ENCODE assay signal across 1 cellular context in the genomic region with DNA sequence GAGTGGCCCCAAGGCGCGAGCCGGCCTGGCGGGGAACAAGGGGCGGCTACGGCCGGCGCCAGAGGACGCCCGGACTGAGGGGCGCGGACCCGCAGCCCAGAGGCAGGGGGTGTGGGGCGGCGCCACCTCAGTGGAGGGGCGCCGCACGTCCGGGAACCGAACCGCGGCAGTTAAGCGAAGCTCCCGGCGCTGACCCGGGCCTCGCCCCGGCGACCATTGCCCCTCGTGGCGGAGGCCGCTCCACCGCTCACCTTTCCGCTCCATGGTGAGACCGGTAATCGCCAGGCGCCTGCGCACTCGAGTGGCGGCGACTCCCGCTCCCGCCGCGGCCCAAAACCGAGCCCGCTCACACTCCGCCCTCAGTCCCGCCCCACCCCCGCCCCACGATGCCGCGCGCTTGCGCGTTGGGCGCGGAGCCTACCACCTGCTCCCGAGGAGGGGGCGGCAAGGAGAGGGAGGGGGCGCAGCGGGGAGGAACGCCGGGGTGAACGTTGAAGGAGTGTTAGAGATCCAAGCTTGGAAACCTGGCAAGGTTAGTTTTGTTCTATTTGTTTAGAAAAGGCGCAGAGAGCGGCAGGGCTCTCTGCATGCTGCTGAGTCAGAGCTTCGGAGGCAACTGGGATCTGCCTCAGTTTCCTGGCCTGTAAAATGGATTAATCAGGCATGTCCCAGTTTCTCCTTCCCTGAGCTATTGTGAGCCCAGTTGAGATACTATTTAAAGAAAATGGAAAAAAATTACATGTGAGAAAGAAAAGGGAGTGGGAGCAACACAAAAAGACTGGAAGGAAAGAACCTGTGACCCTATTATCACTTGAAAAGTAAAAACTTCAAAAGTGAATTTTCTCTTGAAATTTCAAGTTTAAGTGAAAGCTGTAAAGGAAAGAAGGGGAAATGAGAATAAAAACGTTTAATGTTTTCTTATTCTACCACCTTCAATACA.
TF ChIP-seq lines count a peak whose summit lies in the region.

TSS of gene SRPK1 (minus strand) at position 306 of the 940 bp plus-strand sequence. CDS start at position 264, 42 bp downstream.

TF ChIP-seq in HepG2, 621 proteins besides CTCF, POLR2A, EP300 and RAD21 (continued from another document and continues in another):
- TF ChIP-seq ZNF33A (CRISPR knock-in tag; IDR thresholded peaks at IDR 0.05; ENCODE audit: borderline replicate concordance) (no peak), ZNF740 (CRISPR knock-in tag; IDR thresholded peaks at IDR 0.05) (peak; percentile 41; the same call in 1 of the 2 replicates), ZNF629 (CRISPR knock-in tag; conservative IDR thresholded peaks at IDR 0.05) (peak; percentile 99), ATF7 (IDR thresholded peaks at IDR 0.05) (no peak), ATF7 (CRISPR knock-in tag; IDR thresholded peaks at IDR 0.05) (0 out of 2 replicates have a peak, but pooled peaks have one; percentile 57), HNF4A (CRISPR knock-in tag; IDR thresholded peaks at IDR 0.05) (peak; percentile 12; the same call in 1 of the 2 replicates), ZNF7 (CRISPR knock-in tag; IDR thresholded peaks at IDR 0.05) (no peak), ZKSCAN8 (CRISPR knock-in tag; IDR thresholded peaks at IDR 0.05; ENCODE audit: borderline replicate concordance) (peak; percentile 94), ZNF616 (CRISPR knock-in tag; IDR thresholded peaks at IDR 0.05; ENCODE audit: low read depth) (0 out of 2 replicates have a peak, but pooled peaks have one; percentile 67), ZNF34 (CRISPR knock-in tag; IDR thresholded peaks at IDR 0.05; ENCODE audit: borderline replicate concordance) (no peak), ZFY (CRISPR knock-in tag; IDR thresholded peaks at IDR 0.05) (peak; percentile 92), ZFP1 (CRISPR knock-in tag; IDR thresholded peaks at IDR 0.05) (no peak), ZNF20 (CRISPR knock-in tag; IDR thresholded peaks at IDR 0.05) (peak; percentile 86), ZNF543 (CRISPR knock-in tag; IDR thresholded peaks at IDR 0.05) (peak; percentile 94), MAFK (conservative IDR thresholded peaks at IDR 0.05 in 1 of 2, IDR thresholded peaks at IDR 0.05 in 1 of 2; ENCODE audit: low read length in 2 of 2) (peak; percentile 20 to 48), CCAR2 (optimal IDR thresholded peaks at IDR 0.05; ENCODE audit: low read depth, low read length) (no peak), NFATC3 (CRISPR knock-in tag; IDR thresholded peaks at IDR 0.05) (no peak), ZNF816 (CRISPR knock-in tag; IDR thresholded peaks at IDR 0.05; ENCODE audit: borderline replicate concordance) (peak; percentile 33; the same call in 1 of the 2 replicates), PHF8 (CRISPR knock-in tag; IDR thresholded peaks at IDR 0.05) (peak; percentile 81), DPF2 (CRISPR knock-in tag; IDR thresholded peaks at IDR 0.05; ENCODE audit: borderline replicate concordance, low read depth) (no peak), ZFP36 (IDR thresholded peaks at IDR 0.05; ENCODE audit: borderline replicate concordance, low read depth, low read length, partially characterized antibody) (no peak), FOXP4 (CRISPR knock-in tag; IDR thresholded peaks at IDR 0.05) (peak; percentile 34; the same call in 1 of the 2 replicates), ARNT2 (CRISPR knock-in tag; IDR thresholded peaks at IDR 0.05; ENCODE audit: low read depth) (peak; percentile 90), CBX1 (IDR thresholded peaks at IDR 0.05; ENCODE audit: low read depth) (peak; percentile 84), ZSCAN25 (CRISPR knock-in tag; IDR thresholded peaks at IDR 0.05) (no peak), PHF5A (CRISPR knock-in tag; IDR thresholded peaks at IDR 0.05; ENCODE audit: low read depth, unreplicated experiment) (peak; percentile 68), HOXD1 (CRISPR knock-in tag; IDR thresholded peaks at IDR 0.05) (peak; percentile 72; the same call in 1 of the 2 replicates), ZNF558 (CRISPR knock-in tag; IDR thresholded peaks at IDR 0.05; ENCODE audit: borderline replicate concordance) (peak; percentile 59; the same call in 1 of the 2 replicates), KMT2A (CRISPR knock-in tag; IDR thresholded peaks at IDR 0.05) (peak; percentile 84), NRL (CRISPR knock-in tag; IDR thresholded peaks at IDR 0.05; ENCODE audit: borderline replicate concordance) (peak; percentile 21; the same call in 1 of the 2 replicates), ZNF75D (CRISPR knock-in tag; IDR thresholded peaks at IDR 0.05; ENCODE audit: borderline replicate concordance) (no peak), HDAC1 (CRISPR knock-in tag; IDR thresholded peaks at IDR 0.05) (peak; percentile 79), NKX3-1 (CRISPR knock-in tag; IDR thresholded peaks at IDR 0.05) (peak; percentile 87), ZNF749 (CRISPR knock-in tag; IDR thresholded peaks at IDR 0.05; ENCODE audit: borderline replicate concordance) (peak; percentile 94), ZNF766 (CRISPR knock-in tag; IDR thresholded peaks at IDR 0.05; ENCODE audit: borderline replicate concordance) (peak; percentile 84; the same call in 1 of the 2 replicates), ISX (CRISPR knock-in tag; conservative IDR thresholded peaks at IDR 0.05) (peak; percentile 85; the same call in 1 of the 2 replicates), MIER3 (CRISPR knock-in tag; IDR thresholded peaks at IDR 0.05; ENCODE audit: borderline replicate concordance) (no peak; the same call in 1 of the 2 replicates), ZNF441 (CRISPR knock-in tag; IDR thresholded peaks at IDR 0.05; ENCODE audit: borderline replicate concordance) (peak; percentile 90), SNAPC4 (CRISPR knock-in tag; IDR thresholded peaks at IDR 0.05) (peak; percentile 76; the same call in 1 of the 2 replicates), ZNF234 (CRISPR knock-in tag; conservative IDR thresholded peaks at IDR 0.05) (peak; percentile 82; the same call in 1 of the 2 replicates)
- TF ChIP-seq, protein P1, sequence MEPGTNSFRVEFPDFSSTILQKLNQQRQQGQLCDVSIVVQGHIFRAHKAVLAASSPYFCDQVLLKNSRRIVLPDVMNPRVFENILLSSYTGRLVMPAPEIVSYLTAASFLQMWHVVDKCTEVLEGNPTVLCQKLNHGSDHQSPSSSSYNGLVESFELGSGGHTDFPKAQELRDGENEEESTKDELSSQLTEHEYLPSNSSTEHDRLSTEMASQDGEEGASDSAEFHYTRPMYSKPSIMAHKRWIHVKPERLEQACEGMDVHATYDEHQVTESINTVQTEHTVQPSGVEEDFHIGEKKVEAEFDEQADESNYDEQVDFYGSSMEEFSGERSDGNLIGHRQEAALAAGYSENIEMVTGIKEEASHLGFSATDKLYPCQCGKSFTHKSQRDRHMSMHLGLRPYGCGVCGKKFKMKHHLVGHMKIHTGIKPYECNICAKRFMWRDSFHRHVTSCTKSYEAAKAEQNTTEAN (CRISPR knock-in tag; conservative IDR thresholded peaks at IDR 0.05) = peak; percentile 90
- TF ChIP-seq, protein P2, sequence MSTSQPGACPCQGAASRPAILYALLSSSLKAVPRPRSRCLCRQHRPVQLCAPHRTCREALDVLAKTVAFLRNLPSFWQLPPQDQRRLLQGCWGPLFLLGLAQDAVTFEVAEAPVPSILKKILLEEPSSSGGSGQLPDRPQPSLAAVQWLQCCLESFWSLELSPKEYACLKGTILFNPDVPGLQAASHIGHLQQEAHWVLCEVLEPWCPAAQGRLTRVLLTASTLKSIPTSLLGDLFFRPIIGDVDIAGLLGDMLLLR (CRISPR knock-in tag; IDR thresholded peaks at IDR 0.05) = peak; percentile 81; the same call in 1 of the 2 replicates
- TF ChIP-seq, protein P3, sequence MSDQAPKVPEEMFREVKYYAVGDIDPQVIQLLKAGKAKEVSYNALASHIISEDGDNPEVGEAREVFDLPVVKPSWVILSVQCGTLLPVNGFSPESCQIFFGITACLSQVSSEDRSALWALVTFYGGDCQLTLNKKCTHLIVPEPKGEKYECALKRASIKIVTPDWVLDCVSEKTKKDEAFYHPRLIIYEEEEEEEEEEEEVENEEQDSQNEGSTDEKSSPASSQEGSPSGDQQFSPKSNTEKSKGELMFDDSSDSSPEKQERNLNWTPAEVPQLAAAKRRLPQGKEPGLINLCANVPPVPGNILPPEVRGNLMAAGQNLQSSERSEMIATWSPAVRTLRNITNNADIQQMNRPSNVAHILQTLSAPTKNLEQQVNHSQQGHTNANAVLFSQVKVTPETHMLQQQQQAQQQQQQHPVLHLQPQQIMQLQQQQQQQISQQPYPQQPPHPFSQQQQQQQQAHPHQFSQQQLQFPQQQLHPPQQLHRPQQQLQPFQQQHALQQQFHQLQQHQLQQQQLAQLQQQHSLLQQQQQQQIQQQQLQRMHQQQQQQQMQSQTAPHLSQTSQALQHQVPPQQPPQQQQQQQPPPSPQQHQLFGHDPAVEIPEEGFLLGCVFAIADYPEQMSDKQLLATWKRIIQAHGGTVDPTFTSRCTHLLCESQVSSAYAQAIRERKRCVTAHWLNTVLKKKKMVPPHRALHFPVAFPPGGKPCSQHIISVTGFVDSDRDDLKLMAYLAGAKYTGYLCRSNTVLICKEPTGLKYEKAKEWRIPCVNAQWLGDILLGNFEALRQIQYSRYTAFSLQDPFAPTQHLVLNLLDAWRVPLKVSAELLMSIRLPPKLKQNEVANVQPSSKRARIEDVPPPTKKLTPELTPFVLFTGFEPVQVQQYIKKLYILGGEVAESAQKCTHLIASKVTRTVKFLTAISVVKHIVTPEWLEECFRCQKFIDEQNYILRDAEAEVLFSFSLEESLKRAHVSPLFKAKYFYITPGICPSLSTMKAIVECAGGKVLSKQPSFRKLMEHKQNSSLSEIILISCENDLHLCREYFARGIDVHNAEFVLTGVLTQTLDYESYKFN (CRISPR knock-in tag; conservative IDR thresholded peaks at IDR 0.05) = peak; percentile 68
- TF ChIP-seq, protein P4, sequence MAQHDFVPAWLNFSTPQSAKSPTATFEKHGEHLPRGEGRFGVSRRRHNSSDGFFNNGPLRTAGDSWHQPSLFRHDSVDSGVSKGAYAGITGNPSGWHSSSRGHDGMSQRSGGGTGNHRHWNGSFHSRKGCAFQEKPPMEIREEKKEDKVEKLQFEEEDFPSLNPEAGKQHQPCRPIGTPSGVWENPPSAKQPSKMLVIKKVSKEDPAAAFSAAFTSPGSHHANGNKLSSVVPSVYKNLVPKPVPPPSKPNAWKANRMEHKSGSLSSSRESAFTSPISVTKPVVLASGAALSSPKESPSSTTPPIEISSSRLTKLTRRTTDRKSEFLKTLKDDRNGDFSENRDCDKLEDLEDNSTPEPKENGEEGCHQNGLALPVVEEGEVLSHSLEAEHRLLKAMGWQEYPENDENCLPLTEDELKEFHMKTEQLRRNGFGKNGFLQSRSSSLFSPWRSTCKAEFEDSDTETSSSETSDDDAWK (CRISPR knock-in tag; IDR thresholded peaks at IDR 0.05) = no peak
- TF ChIP-seq, protein P5, sequence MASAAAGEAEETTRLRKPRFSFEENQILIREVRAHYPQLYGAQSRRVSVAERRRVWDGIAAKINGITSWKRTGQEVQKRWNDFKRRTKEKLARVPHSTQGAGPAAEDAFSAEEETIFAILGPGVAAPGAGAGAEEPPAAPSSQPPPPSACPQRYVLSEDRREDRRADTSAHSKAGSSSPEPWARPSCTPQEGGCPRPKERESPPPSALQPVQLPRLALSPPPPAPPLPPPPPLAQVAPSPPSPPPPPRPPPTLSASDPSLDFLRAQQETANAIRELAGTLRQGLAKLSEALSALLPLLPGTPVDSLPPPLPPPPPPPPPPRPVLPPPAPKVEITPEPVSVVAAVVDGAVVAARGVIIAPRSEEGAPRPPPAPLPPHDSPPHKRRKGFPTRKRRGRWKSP (CRISPR knock-in tag; IDR thresholded peaks at IDR 0.05) = peak; percentile 76; the same call in 1 of the 2 replicates
